In genomic region chr18:3247243-3248061, GRCh38 we compare ENCODE assay signal across 1 cellular context.
TF ChIP-seq lines count a peak whose summit lies in the region.

MYL12A (plus strand) TSS chr18:3247801; CDS start chr18:3253248, 5,447 bp downstream.

TF ChIP-seq in K562, 482 proteins besides CTCF, POLR2A, EP300 and RAD21 (continued from another document and continues in another):
- no peak; the same call in 1 of the 2 replicates for TF ChIP-seq ZNF224 (CRISPR knock-in tag; IDR thresholded peaks at IDR 0.05)
- 0 out of 2 replicates have a peak, but pooled peaks have one; percentile 28 for TF ChIP-seq LEF1 (IDR thresholded peaks at IDR 0.05)
- TF ChIP-seq ETV6 (IDR thresholded peaks at IDR 0.05; ENCODE audit: borderline replicate concordance in 1 of 2, low read depth in 2 of 2, low read length in 1 of 2): peak; percentile 19 to 84; a peak in 2 of 4 replicates
- TF ChIP-seq ETV6 (CRISPR knock-in tag; IDR thresholded peaks at IDR 0.05; ENCODE audit: borderline replicate concordance): 0 out of 2 replicates have a peak, but pooled peaks have one; percentile 43
- TF ChIP-seq JUNB (CRISPR knock-in tag; conservative IDR thresholded peaks at IDR 0.05): 0 out of 2 replicates have a peak, but pooled peaks have one; percentile 5
- no peak for TF ChIP-seq EWSR1 (IDR thresholded peaks at IDR 0.05; ENCODE audit: borderline replicate concordance, low read depth, partially characterized antibody)
- peak; percentile 90 for TF ChIP-seq ZEB2 (IDR thresholded peaks at IDR 0.05)
- no peak for TF ChIP-seq DMBX1 (CRISPR knock-in tag; IDR thresholded peaks at IDR 0.05; ENCODE audit: borderline replicate concordance)
- TF ChIP-seq VEZF1 (CRISPR knock-in tag; IDR thresholded peaks at IDR 0.05): no peak
- peak in 1 of 2 experiments; percentile 87; a peak in 2 of 4 replicates for TF ChIP-seq TRIM24 (IDR thresholded peaks at IDR 0.05)
- no peak for TF ChIP-seq KDM2B (CRISPR knock-in tag; IDR thresholded peaks at IDR 0.05)
- TF ChIP-seq HNRNPH1 (optimal IDR thresholded peaks at IDR 0.05; ENCODE audit: low read depth, low read length): no peak
- no peak for TF ChIP-seq CUX1 (CRISPR knock-in tag; IDR thresholded peaks at IDR 0.05)
- TF ChIP-seq ZBTB5 (IDR thresholded peaks at IDR 0.05): no peak
- TF ChIP-seq ESRRA (IDR thresholded peaks at IDR 0.05; ENCODE audit: borderline replicate concordance, low read depth): peak; percentile 95
- TF ChIP-seq ZNF277 (CRISPR knock-in tag; IDR thresholded peaks at IDR 0.05; ENCODE audit: borderline replicate concordance): no peak
- no peak for TF ChIP-seq KDM1A (IDR thresholded peaks at IDR 0.05)
- no peak for TF ChIP-seq NCOA4 (IDR thresholded peaks at IDR 0.05; ENCODE audit: partially characterized antibody)
- peak in 1 of 2 experiments; percentile 35; a peak in 1 of 3 replicates for TF ChIP-seq CBX3 (IDR thresholded peaks at IDR 0.05; ENCODE audit: borderline replicate concordance in 1 of 2, low read length in 2 of 2)
- peak; percentile 92 for TF ChIP-seq NBN (IDR thresholded peaks at IDR 0.05; ENCODE audit: low read depth)
- TF ChIP-seq PURB (CRISPR knock-in tag; IDR thresholded peaks at IDR 0.05; ENCODE audit: low read depth): no peak
- no peak for TF ChIP-seq ELF1 (tag; IDR thresholded peaks at IDR 0.05)
- peak; percentile 72; the same call in 1 of the 2 replicates for TF ChIP-seq ZNF583 (CRISPR knock-in tag; IDR thresholded peaks at IDR 0.05)
- peak; percentile 63; the same call in 1 of the 2 replicates for TF ChIP-seq TCF7 (IDR thresholded peaks at IDR 0.05; ENCODE audit: borderline replicate concordance)
- TF ChIP-seq ZNF232 (CRISPR knock-in tag; IDR thresholded peaks at IDR 0.05): 0 out of 2 replicates have a peak, but pooled peaks have one; percentile 22
- peak; percentile 63; the same call in 1 of the 2 replicates for TF ChIP-seq ZNF75A (CRISPR knock-in tag; IDR thresholded peaks at IDR 0.05)
- TF ChIP-seq GABPB2 (CRISPR knock-in tag; conservative IDR thresholded peaks at IDR 0.05): peak; percentile 21; the same call in 1 of the 2 replicates
- TF ChIP-seq CHD1 (IDR thresholded peaks at IDR 0.05; ENCODE audit: low read length): no peak
- peak; percentile 84; the same call in 1 of the 2 replicates for TF ChIP-seq E2F5 (CRISPR knock-in tag; IDR thresholded peaks at IDR 0.05)
- peak; percentile 42; the same call in 1 of the 2 replicates for TF ChIP-seq DIDO1 (tag; IDR thresholded peaks at IDR 0.05; ENCODE audit: low read depth)
- TF ChIP-seq ERF (CRISPR knock-in tag; IDR thresholded peaks at IDR 0.05): no peak; the same call in 1 of the 2 replicates
- peak; percentile 57 to 99; a peak in 2 of 4 replicates for TF ChIP-seq BCLAF1 (IDR thresholded peaks at IDR 0.05; ENCODE audit: borderline replicate concordance in 1 of 2, control insufficient read depth in 1 of 2, low read depth in 2 of 2, low read length in 1 of 2)
- TF ChIP-seq MEF2A (IDR thresholded peaks at IDR 0.05; ENCODE audit: control insufficient read depth, low read depth, low read length): no peak
- 0 out of 2 replicates have a peak, but pooled peaks have one; percentile 59 for TF ChIP-seq RNF219 (CRISPR knock-in tag; IDR thresholded peaks at IDR 0.05)
- TF ChIP-seq ZNF77 (CRISPR knock-in tag; IDR thresholded peaks at IDR 0.05): 0 out of 2 replicates have a peak, but pooled peaks have one; percentile 69
- TF ChIP-seq ZNF324 (CRISPR knock-in tag; IDR thresholded peaks at IDR 0.05): peak; percentile 41
- TF ChIP-seq KAT7 (CRISPR knock-in tag; IDR thresholded peaks at IDR 0.05; ENCODE audit: borderline replicate concordance): no peak
- TF ChIP-seq NFE2 (IDR thresholded peaks at IDR 0.05; ENCODE audit: low read depth): no peak
- no peak for TF ChIP-seq MXD1 (CRISPR knock-in tag; IDR thresholded peaks at IDR 0.05; ENCODE audit: borderline replicate concordance, poor library complexity, severe bottlenecking)
- TF ChIP-seq WHSC1 (IDR thresholded peaks at IDR 0.05; ENCODE audit: low read length): no peak
- peak; percentile 22; the same call in 1 of the 2 replicates for TF ChIP-seq CHD2 (IDR thresholded peaks at IDR 0.05; ENCODE audit: low read depth, low read length)
- no peak for TF ChIP-seq ZC3H4 (CRISPR knock-in tag; IDR thresholded peaks at IDR 0.05; ENCODE audit: borderline replicate concordance)
- no peak for TF ChIP-seq NCOR1 (IDR thresholded peaks at IDR 0.05)
- TF ChIP-seq ZBTB17 (CRISPR knock-in tag; IDR thresholded peaks at IDR 0.05): peak; percentile 87
- no peak for TF ChIP-seq STAT5B (CRISPR knock-in tag; IDR thresholded peaks at IDR 0.05)
- peak; percentile 95 for TF ChIP-seq HMGN3 (IDR thresholded peaks at IDR 0.05; ENCODE audit: borderline replicate concordance, extremely low read depth, insufficient read length, low read depth, low read length)
- no peak; the same call in 1 of the 2 replicates for TF ChIP-seq HMBOX1 (IDR thresholded peaks at IDR 0.05)
